18 cellular contexts compared by ENCODE assay signal in the genomic region with DNA sequence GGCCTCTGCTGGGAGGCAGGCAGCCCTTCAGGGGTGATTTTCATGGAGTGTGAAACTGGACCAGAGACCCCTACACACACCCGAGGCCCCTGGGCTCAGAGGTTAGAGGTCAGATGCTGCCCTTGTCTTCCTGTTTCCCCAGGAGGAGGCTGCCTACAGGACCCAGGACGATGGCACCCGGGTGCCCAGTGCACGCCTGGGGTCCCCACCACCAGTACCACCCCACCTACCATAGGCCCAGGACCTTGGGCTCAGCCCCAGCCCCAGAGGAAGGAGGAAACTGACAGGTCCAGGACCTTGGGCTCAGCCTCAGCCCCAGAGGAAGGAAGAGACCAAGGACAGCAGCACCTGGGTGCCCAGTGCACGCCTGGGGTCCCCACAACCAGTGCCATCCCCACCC.
DNase-seq lines count a peak whose midpoint lies in the region; ATAC-seq and TF ChIP-seq lines count a peak whose summit lies in the region.
"Had no signal": no experiment of that assay in that cellular context is flagged by ENCODE, and none has a peak within 500 bp of the region (broad histone marks: within the 10 kb centered on the region; RNA-seq: fewer than 3 reads in every experiment).

No MANE protein-coding gene starts in this region.

- intact Hi-C loops in esophagus muscularis mucosa (cut with DNase I): no loop called here
- intact Hi-C loops in upper lobe of right lung (cut with DNase I): no loop called here

- CTCF ChIA-PET in T-cell (lab: Charles Lee): no interaction called here

- H3K27me3 ChIP-seq in esophagus muscularis mucosa (peaks cover 0 to 46% (median 2%) of the 10 kb centered on the region in 4 donors), neural progenitor cell (no peaks in the 10 kb centered on the region), upper lobe of right lung (peaks cover 3% of the 10 kb centered on the region)

- TF ChIP-seq CTCF in esophagus muscularis mucosa (IDR thresholded peaks at IDR 0.05): no peak
- TF ChIP-seq CTCF in neural progenitor cell (IDR thresholded peaks at IDR 0.05): no peak
- TF ChIP-seq CTCF in upper lobe of right lung (IDR thresholded peaks at IDR 0.05): no peak

- H3K4me3 Mint-ChIP-seq in neural progenitor cell (no peak overlapping the region), T-cell (no peak overlapping the region)
- H3K4me3 Mint-ChIP-seq: CD4-positive, alpha-beta T cell had no signal

- TF ChIP-seq POLR2A in esophagus muscularis mucosa (IDR thresholded peaks at IDR 0.05; ENCODE audit: low read depth): no peak

- DNase-seq in GM03348 (ENCODE audit: low spot score) (peak; percentile 1), esophagus muscularis mucosa (ENCODE audit: extremely low spot score) (peak; percentile 57), neural progenitor cell (ENCODE audit: low spot score) (no peak), upper lobe of right lung (peak; percentile 50), DMS79 treated with DMSO at 0.1 percent for 48 hours (lab: John Stamatoyannopoulos, UW) (no peak), cerebellum (ENCODE audit: low spot score) (no peak), T-cell (no peak)
- DNase-seq: ACHN; BE2C; C1 segment of cervical spinal cord; Caco-2; CD4-positive, alpha-beta T cell; DMS153; DMS79; EL; GM23248; HCEC 1CT had no signal

- peaks cover 10% of the 10 kb centered on the region for H4K20me1 ChIP-seq in neural progenitor cell (ENCODE audit: low read depth)

- H3K4me2 ChIP-seq in neural progenitor cell: peak overlapping the region; percentile 43

- H3K4me3 ChIP-seq in esophagus muscularis mucosa (no peak overlapping the region), neural progenitor cell (no peak overlapping the region), upper lobe of right lung (no peak overlapping the region)
- H3K4me3 ChIP-seq: GM23248 had no signal

- no peaks in the 10 kb centered on the region for H3K36me3 ChIP-seq in esophagus muscularis mucosa
- H3K36me3 ChIP-seq in neural progenitor cell: peaks cover 3% of the 10 kb centered on the region
- H3K36me3 ChIP-seq in upper lobe of right lung: no peaks in the 10 kb centered on the region
- H3K36me3 ChIP-seq: BE2C had no signal

- H2AFZ ChIP-seq in neural progenitor cell (replicated peaks): no peak overlapping the region
- H2AFZ ChIP-seq: GM23248 had no signal

- WGBS in esophagus muscularis mucosa: 100% methylated on average over 1 of the region's 5 CpGs

- H3K27ac Mint-ChIP-seq in neural progenitor cell (no peak overlapping the region), T-cell (no peak overlapping the region)
- H3K27ac Mint-ChIP-seq: CD4-positive, alpha-beta T cell had no signal

- H3K27me3 Mint-ChIP-seq in neural progenitor cell (ENCODE audit: insufficient read depth, low read depth) (peaks cover 21% of the 10 kb centered on the region), T-cell (peaks cover 0 to 10% of the 10 kb centered on the region in 2 donors)
- H3K27me3 Mint-ChIP-seq: CD4-positive, alpha-beta T cell had no signal

- no peaks in the 10 kb centered on the region for H3K36me3 Mint-ChIP-seq in neural progenitor cell
- H3K36me3 Mint-ChIP-seq in T-cell: peaks cover 15% of the 10 kb centered on the region

- no peaks in the 10 kb centered on the region for H3K79me2 ChIP-seq in neural progenitor cell (ENCODE audit: low read depth)

- TF ChIP-seq EP300 in esophagus muscularis mucosa (IDR thresholded peaks at IDR 0.05): no peak

- POLR2A ChIA-PET in T-cell (lab: Charles Lee): no interaction called here

- peaks cover 38% of the 10 kb centered on the region for H3K9me3 Mint-ChIP-seq in neural progenitor cell
- H3K9me3 Mint-ChIP-seq in T-cell: peaks cover 20 to 42% (median 29%) of the 10 kb centered on the region in 3 donors

- ATAC-seq in upper lobe of right lung (no peak), GM19395 (IDR thresholded peaks at IDR 0.05; ENCODE audit: unreplicated experiment) (no peak), T-cell (replicated peaks in 1 of 4) (no peak)

- H3K27ac ChIP-seq in esophagus muscularis mucosa (replicated peaks in 1 of 4) (no peak overlapping the region), neural progenitor cell (no peak overlapping the region), upper lobe of right lung (no peak overlapping the region)
- H3K27ac ChIP-seq: GM23248 had no signal

- peaks cover 11% of the 10 kb centered on the region for H3K4me1 Mint-ChIP-seq in neural progenitor cell
- H3K4me1 Mint-ChIP-seq in T-cell: no peaks in the 10 kb centered on the region

- no peaks in the 10 kb centered on the region for H3K4me1 ChIP-seq in esophagus muscularis mucosa
- H3K4me1 ChIP-seq in neural progenitor cell: peaks cover 31% of the 10 kb centered on the region
- no peaks in the 10 kb centered on the region for H3K4me1 ChIP-seq in upper lobe of right lung
- H3K4me1 ChIP-seq: BE2C, Caco-2 had no signal

- no peak overlapping the region for H3K9ac ChIP-seq in neural progenitor cell
- H3K9ac ChIP-seq: GM23248 had no signal

- peaks cover 0 to 43% (median 30%) of the 10 kb centered on the region in 4 donors for H3K9me3 ChIP-seq in esophagus muscularis mucosa
- peaks cover 4% of the 10 kb centered on the region for H3K9me3 ChIP-seq in neural progenitor cell (ENCODE audit: low read depth)
- peaks cover 9% of the 10 kb centered on the region for H3K9me3 ChIP-seq in upper lobe of right lung
- H3K9me3 ChIP-seq: BE2C had no signal

- H3F3A ChIP-seq in neural progenitor cell (ENCODE audit: low read depth): peaks cover 17% of the 10 kb centered on the region

Comparison
In these comparisons a context has a peak if more than half of its experiments do, and no peak if none do; other contexts are left out.
1. DNase-seq: peak in GM03348 (single experiment), esophagus muscularis mucosa (single experiment) and upper lobe of right lung (single experiment); none in neural progenitor cell (single experiment), DMS79 treated with DMSO at 0.1 percent for 48 hours (single experiment), cerebellum (single experiment) and T-cell (0 of 34).